Comparison of ENCODE assay signal across 12 cellular contexts in genomic region chr12:123474493-123475255, GRCh38. TPM values are rescaled to one million over a fixed set of nuclear protein-coding genes. Genes with fewer than 3 reads are reported as not detected.
DNase-seq lines count a peak whose midpoint lies in the region; ATAC-seq and TF ChIP-seq lines count a peak whose summit lies in the region.
"Had no signal": no experiment of that assay in that cellular context is flagged by ENCODE, and none has a peak within 500 bp of the region (broad histone marks: within the 10 kb centered on the region; RNA-seq: fewer than 3 reads in every experiment).

No MANE protein-coding gene starts in this region.

- H3K36me3 ChIP-seq in thoracic aorta, result peaks cover 27% of the 10 kb centered on the region

- TF ChIP-seq CTCF in thoracic aorta (IDR thresholded peaks at IDR 0.05), result no peak

- peak overlapping the region; percentile 43 to 74 for H3K4me3 Mint-ChIP-seq in activated T-cell treated with anti-CD3 and anti-CD28 coated beads, Interleukin-2, amount 50 U/mL, for 72 hours
- H3K4me3 Mint-ChIP-seq in activated naive CD8-positive, alpha-beta T cell treated with anti-CD3 and anti-CD28 coated beads for 36 hours, result no peak overlapping the region

- H3K36me3 Mint-ChIP-seq in activated T-cell treated with anti-CD3 and anti-CD28 coated beads, Interleukin-2, amount 50 U/mL, for 72 hours (ENCODE audit: insufficient read depth in 2 of 2), result peaks cover 0 to 8% of the 10 kb centered on the region in 2 donors
- H3K36me3 Mint-ChIP-seq in activated naive CD8-positive, alpha-beta T cell treated with anti-CD3 and anti-CD28 coated beads for 36 hours, result no peaks in the 10 kb centered on the region

- peaks cover 18% of the 10 kb centered on the region for H3K4me1 Mint-ChIP-seq in activated T-cell treated with anti-CD3 and anti-CD28 coated beads, Interleukin-2, amount 50 U/mL, for 72 hours (ENCODE audit: low read depth)
- H3K4me1 Mint-ChIP-seq in activated naive CD8-positive, alpha-beta T cell treated with anti-CD3 and anti-CD28 coated beads for 36 hours, result peaks cover 13% of the 10 kb centered on the region

- H3K27ac ChIP-seq in right cardiac atrium (ENCODE audit: low read length) (peak overlapping the region; percentile 96), thoracic aorta (peak overlapping the region; percentile 59 to 81)
- H3K27ac ChIP-seq: BLaER1 treated with 17β-estradiol and CSF1 and Interleukin-3, amounts not matched to agents 10 nM and 100 nM had no signal

- no peak for DNase-seq in activated T-cell treated with anti-CD3 and anti-CD28 coated beads, Interleukin-2, amount 50 U/mL, for 72 hours
- DNase-seq in activated T-cell treated with anti-CD3 and anti-CD28 coated beads for 4 hours (no peak), right cardiac atrium (peak in 1 of 3 donors; percentile 64), thoracic aorta (ENCODE audit: low spot score) (no peak), DMS79 (lab: John Stamatoyannopoulos, UW) (no peak), NCI-H1048 (lab: John Stamatoyannopoulos, UW) (no peak)
- no peak for DNase-seq in activated naive CD8-positive, alpha-beta T cell treated with anti-CD3 and anti-CD28 coated beads for 36 hours
- DNase-seq in stimulated activated naive CD4-positive, alpha-beta T cell treated with Interleukin-2 at 50 U/mL for 16 hours (lab: John Stamatoyannopoulos, UW), result no peak
- DNase-seq: Kasumi-1, NCI-H524 treated with DMSO at 0.1 percent for 48 hours had no signal

- peak; percentile 51 to 63 for ATAC-seq in activated T-cell treated with anti-CD3 and anti-CD28 coated beads, Interleukin-2, amount 50 U/mL, for 72 hours (replicated peaks in 1 of 2)
- ATAC-seq in right cardiac atrium (peak; percentile 33 to 51), thoracic aorta (ENCODE audit: insufficient number of reproducible peaks, low FRiP score, low read depth) (no peak)
- ATAC-seq: HCT116 had no signal

- H3K4me3 ChIP-seq in right cardiac atrium (ENCODE audit: low read length) (no peak overlapping the region), thoracic aorta (no peak overlapping the region)
- H3K4me3 ChIP-seq: BLaER1 treated with 17β-estradiol and CSF1 and Interleukin-3, amounts not matched to agents 10 nM and 100 nM had no signal

- H3K9me3 Mint-ChIP-seq in activated T-cell treated with anti-CD3 and anti-CD28 coated beads, Interleukin-2, amount 50 U/mL, for 72 hours, result no peaks in the 10 kb centered on the region
- H3K9me3 Mint-ChIP-seq in activated naive CD8-positive, alpha-beta T cell treated with anti-CD3 and anti-CD28 coated beads for 36 hours, result no peaks in the 10 kb centered on the region

- H3K27me3 ChIP-seq in right cardiac atrium (ENCODE audit: control insufficient read depth, insufficient read depth) (no peaks in the 10 kb centered on the region), thoracic aorta (replicated peaks; ENCODE audit: insufficient read depth) (no peaks in the 10 kb centered on the region)
- H3K27me3 ChIP-seq: BLaER1 treated with 17β-estradiol and CSF1 and Interleukin-3, amounts not matched to agents 10 nM and 100 nM had no signal

- H3K9me3 ChIP-seq in right cardiac atrium (ENCODE audit: control insufficient read depth, low read length) (no peaks in the 10 kb centered on the region), thoracic aorta (no peaks in the 10 kb centered on the region)
- H3K9me3 ChIP-seq: BLaER1 treated with 17β-estradiol and CSF1 and Interleukin-3, amounts not matched to agents 10 nM and 100 nM had no signal

- WGBS in right cardiac atrium, result 63% methylated on average over 13 of the region's 13 CpGs

- H3K27ac Mint-ChIP-seq in activated T-cell treated with anti-CD3 and anti-CD28 coated beads, Interleukin-2, amount 50 U/mL, for 72 hours, result peak overlapping the region; percentile 94
- H3K27ac Mint-ChIP-seq in activated naive CD8-positive, alpha-beta T cell treated with anti-CD3 and anti-CD28 coated beads for 36 hours, result peak overlapping the region; percentile 71

- H3K27me3 Mint-ChIP-seq in activated T-cell treated with anti-CD3 and anti-CD28 coated beads, Interleukin-2, amount 50 U/mL, for 72 hours (ENCODE audit: low read depth), result no peaks in the 10 kb centered on the region
- H3K27me3 Mint-ChIP-seq in activated naive CD8-positive, alpha-beta T cell treated with anti-CD3 and anti-CD28 coated beads for 36 hours, result no peaks in the 10 kb centered on the region

- no peaks in the 10 kb centered on the region for H3K4me1 ChIP-seq in right cardiac atrium (ENCODE audit: control insufficient read depth, insufficient read depth, low read length)
- peaks cover 26 to 55% of the 10 kb centered on the region in 2 donors for H3K4me1 ChIP-seq in thoracic aorta (ENCODE audit: control insufficient read depth in 1 of 2, low read depth in 2 of 2)

- intact Hi-C loops in right cardiac atrium (cut with DNase I), result loop anchor here in 1 of 4 donors (5.0 kb wide), 1 partner anchor 43 kb away; no protein-coding TSS in a partner anchor

RNA-seq across cellular contexts. Expression of gene SNRNP35, which starts 16.7 kb away (rescaled TPM):
- 10 to 100 TPM; 38.2 to 42.3 TPM for total RNA-seq in activated T-cell treated with anti-CD3 and anti-CD28 coated beads, Interleukin-2, amount 50 U/mL, for 72 hours
- total RNA-seq in activated naive CD8-positive, alpha-beta T cell treated with anti-CD3 and anti-CD28 coated beads for 36 hours, result 10 to 100 TPM; 20.8 to 22.0 TPM
- total RNA-seq in right cardiac atrium (10 to 100 TPM; 19.2 to 26.6 (median 26.1) TPM), thoracic aorta (10 to 100 TPM; 27.8 to 73.9 TPM)
- 48.1 TPM for polyA plus RNA-seq in right cardiac atrium

RNA-seq across cellular contexts. Expression of gene RILPL2, which starts 38.2 kb away (rescaled TPM):
- 10 to 100 TPM; 13.6 to 13.9 TPM for total RNA-seq in activated T-cell treated with anti-CD3 and anti-CD28 coated beads, Interleukin-2, amount 50 U/mL, for 72 hours
- total RNA-seq in activated naive CD8-positive, alpha-beta T cell treated with anti-CD3 and anti-CD28 coated beads for 36 hours, result 10 to 100 TPM; 18.2 to 18.5 TPM
- total RNA-seq in right cardiac atrium (1 to 10 TPM; 3.4 to 4.0 (median 3.8) TPM), thoracic aorta (10 to 100 TPM; 15.9 to 18.1 TPM)
- 4.3 TPM for polyA plus RNA-seq in right cardiac atrium

RNA-seq across cellular contexts. Expression of gene RILPL1, which starts 58.8 kb away (rescaled TPM):
- total RNA-seq in activated T-cell treated with anti-CD3 and anti-CD28 coated beads, Interleukin-2, amount 50 U/mL, for 72 hours, result 1 to 10 TPM; 5.4 TPM
- total RNA-seq in activated naive CD8-positive, alpha-beta T cell treated with anti-CD3 and anti-CD28 coated beads for 36 hours, result 1 to 10 TPM; 1.4 to 1.6 TPM
- total RNA-seq in right cardiac atrium, result 100 to 1,000 TPM; 118 to 146 (median 133) TPM
- polyA plus RNA-seq in right cardiac atrium, result 127 TPM
- total RNA-seq in thoracic aorta, result 10 to 100 TPM; 29.0 to 49.7 TPM

Comparison
In these comparisons a context has a peak if more than half of its experiments do, and no peak if none do; other contexts are left out.
1. RNA of gene RILPL1, which starts 58.8 kb away (total RNA-seq): 118 to 146 TPM in right cardiac atrium and 29.0 to 49.7 TPM in thoracic aorta; 5.4 TPM in activated T-cell treated with anti-CD3 and anti-CD28 coated beads, Interleukin-2, amount 50 U/mL, for 72 hours and 1.4 to 1.6 TPM in activated naive CD8-positive, alpha-beta T cell treated with anti-CD3 and anti-CD28 coated beads for 36 hours; every median in the first group is over 4 times any median in the second.